In genomic region chr16:22190169-22191088, GRCh38 we compare ENCODE assay signal across 8 cellular contexts. TPM values are rescaled to one million over a fixed set of nuclear protein-coding genes. Genes with fewer than 3 reads are reported as not detected.
A peak's percentile ranks its signal among the peaks of the same experiment; 100 is the strongest.
DNase-seq lines count a peak whose midpoint lies in the region; ATAC-seq, FAIRE-seq and TF ChIP-seq lines count a peak whose summit lies in the region.

No MANE protein-coding gene starts in this region.

- ATAC-seq in GM18498 (IDR thresholded peaks at IDR 0.05; ENCODE audit: unreplicated experiment) (peak; percentile 67), HG02885 (IDR thresholded peaks at IDR 0.05; ENCODE audit: poor library complexity, unreplicated experiment) (peak; percentile 64), psoas muscle (peak; percentile 79 to 80 (median 80))

- H3K4me1 ChIP-seq in left ventricle myocardium inferior (peaks cover 47% of the 10 kb centered on the region), psoas muscle (peaks cover 29% of the 10 kb centered on the region)

- peaks cover 4% of the 10 kb centered on the region for H3K9me3 Mint-ChIP-seq in T-helper 1 cell treated with Interleukin-12 subunit alpha and Interleukin-12 subunit beta and Interleukin-4 antibody, amounts not matched to agents 30 μg/mL and 1 μg/mL, for 36 hours

- no peak for FAIRE-seq in urothelium cell line (lab: Jason Lieb, UNC)

- H3K9me3 ChIP-seq in left ventricle myocardium inferior (replicated peaks) (no peaks in the 10 kb centered on the region), psoas muscle (no peaks in the 10 kb centered on the region)

- H3K27me3 ChIP-seq in left ventricle myocardium inferior (ENCODE audit: low read depth) (no peaks in the 10 kb centered on the region), psoas muscle (ENCODE audit: insufficient read depth in 3 of 3, low read length in 2 of 3) (no peaks in the 10 kb centered on the region)

- peak overlapping the region; percentile 97 for H3K27ac Mint-ChIP-seq in T-helper 1 cell treated with Interleukin-12 subunit alpha and Interleukin-12 subunit beta and Interleukin-4 antibody, amounts not matched to agents 30 μg/mL and 1 μg/mL, for 36 hours

- H3K4me3 ChIP-seq in left ventricle myocardium inferior (peak overlapping the region; percentile 92), psoas muscle (peak overlapping the region; percentile 84)

- H3K27me3 Mint-ChIP-seq in T-helper 1 cell treated with Interleukin-12 subunit alpha and Interleukin-12 subunit beta and Interleukin-4 antibody, amounts not matched to agents 30 μg/mL and 1 μg/mL, for 36 hours (ENCODE audit: low read depth), result no peaks in the 10 kb centered on the region

- intact Hi-C loops in left ventricle myocardium inferior (cut with micrococcal nuclease) (no loop called here), psoas muscle (cut with DNase I) (no loop called here)

- WGBS in psoas muscle, 3 donors, result 0 to 1% (median 0%) methylated on average over 75 to 79 of the region's 79 CpGs

- DNase-seq in NCI-H1694 (lab: John Stamatoyannopoulos, UW) (peak; percentile 88), amygdala (lab: John Stamatoyannopoulos, UW) (peak; percentile 97 to 100 (median 100)), left ventricle myocardium inferior (peak; percentile 100), psoas muscle (peak; percentile 100), urothelium cell line (ENCODE audit: low spot score) (peak; percentile 95)

- no peaks in the 10 kb centered on the region for H3K36me3 ChIP-seq in left ventricle myocardium inferior
- no peaks in the 10 kb centered on the region for H3K36me3 ChIP-seq in psoas muscle (ENCODE audit: insufficient read depth in 1 of 2, low read depth in 1 of 2)

- H3K36me3 Mint-ChIP-seq in T-helper 1 cell treated with Interleukin-12 subunit alpha and Interleukin-12 subunit beta and Interleukin-4 antibody, amounts not matched to agents 30 μg/mL and 1 μg/mL, for 36 hours (ENCODE audit: low read depth), result peaks cover 10% of the 10 kb centered on the region

- TF ChIP-seq CTCF in left ventricle myocardium inferior (IDR thresholded peaks at IDR 0.05; ENCODE audit: borderline replicate concordance), result peak; percentile 12
- TF ChIP-seq CTCF in psoas muscle (IDR thresholded peaks at IDR 0.05), result no peak

- H3K4me3 Mint-ChIP-seq in T-helper 1 cell treated with Interleukin-12 subunit alpha and Interleukin-12 subunit beta and Interleukin-4 antibody, amounts not matched to agents 30 μg/mL and 1 μg/mL, for 36 hours, result peak overlapping the region; percentile 90

- peaks cover 50% of the 10 kb centered on the region for H3K4me1 Mint-ChIP-seq in T-helper 1 cell treated with Interleukin-12 subunit alpha and Interleukin-12 subunit beta and Interleukin-4 antibody, amounts not matched to agents 30 μg/mL and 1 μg/mL, for 36 hours (ENCODE audit: low read depth)

- peak overlapping the region; percentile 95 for H3K27ac ChIP-seq in left ventricle myocardium inferior (replicated peaks)
- H3K27ac ChIP-seq in psoas muscle, result peak overlapping the region; percentile 90

RNA-seq across cellular contexts. Expression of gene EEF2K, which starts 15.6 kb away (rescaled TPM):
- 22.1 TPM for total RNA-seq in left ventricle myocardium inferior
- 10 to 100 TPM; 29.4 to 47.0 (median 34.3) TPM for total RNA-seq in psoas muscle
- 10 to 100 TPM; 13.0 to 14.5 (median 13.2) TPM for polyA plus RNA-seq in psoas muscle

RNA-seq across cellular contexts. Expression of gene SDR42E2, which starts 28.1 kb away (rescaled TPM):
- total RNA-seq in left ventricle myocardium inferior, result 0.08 TPM
- under 1 TPM in 1 of 4 donors, not detected in 3; 0.08 TPM for total RNA-seq in psoas muscle
- under 1 TPM in 1 of 3 donors, not detected in 2; 0.01 TPM for polyA plus RNA-seq in psoas muscle

Comparison
In these comparisons a context has a peak if more than half of its experiments do, and no peak if none do; other contexts are left out.
1. Peak in every context shown above with its lines: DNase-seq, ATAC-seq, H3K4me3 ChIP-seq and H3K27ac ChIP-seq.